ENCODE assay signal across 28 cellular contexts in the genomic region with DNA sequence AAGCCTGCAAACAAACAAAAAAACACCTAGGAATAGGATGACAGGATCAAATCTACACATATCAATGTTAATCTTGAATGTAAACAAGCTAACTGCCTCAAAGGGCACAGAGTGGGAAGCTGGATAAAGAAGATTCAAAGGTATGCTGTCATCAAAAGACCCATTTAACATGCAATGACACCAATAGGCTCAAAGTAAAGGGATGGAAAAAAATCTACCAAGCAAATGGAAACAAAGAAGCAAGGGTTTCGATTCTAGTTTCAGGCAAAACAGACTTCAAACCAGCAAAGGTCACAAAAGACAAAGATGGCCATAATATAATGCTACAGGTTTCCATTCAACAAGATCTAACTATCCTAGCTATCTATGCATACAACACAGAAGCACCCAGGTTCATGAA. TPM values are rescaled to one million over a fixed set of nuclear protein-coding genes. Genes with fewer than 3 reads are reported as not detected.
DNase-seq lines count a peak whose midpoint lies in the region; ATAC-seq, FAIRE-seq and TF ChIP-seq lines count a peak whose summit lies in the region.
"Had no signal": no experiment of that assay in that cellular context is flagged by ENCODE, and none has a peak within 500 bp of the region (broad histone marks: within the 10 kb centered on the region; RNA-seq: fewer than 3 reads in every experiment).

No MANE protein-coding gene starts in this region.

- H3K36me3 ChIP-seq in MM.1S (replicated peaks; ENCODE audit: insufficient read depth, low read length), result no peaks in the 10 kb centered on the region
- H3K36me3 ChIP-seq: neural progenitor cell had no signal

- 60% methylated on average over 1 of the region's 1 CpG for WGBS in right cardiac atrium

- FAIRE-seq in GM18507 (lab: Jason Lieb, UNC), result peak; percentile 39
- FAIRE-seq: GM12878, H54 had no signal

- H3K4me2 ChIP-seq in MM.1S (ENCODE audit: low read depth, low read length), result peak overlapping the region; percentile 13; the same call in 1 of the 2 replicates
- H3K4me2 ChIP-seq: hepatocyte, neural progenitor cell, SK-N-SH had no signal

- H3K9ac ChIP-seq in MM.1S (ENCODE audit: low read length), result no peak overlapping the region
- H3K9ac ChIP-seq: neural progenitor cell, SK-N-SH had no signal

- H3K27ac ChIP-seq in MM.1S (ENCODE audit: low read length), result no peak overlapping the region
- H3K27ac ChIP-seq in right cardiac atrium (ENCODE audit: low read length), result no peak overlapping the region
- H3K27ac ChIP-seq: body of pancreas, hepatocyte, neural progenitor cell had no signal

- no peak for TF ChIP-seq CTCF in GM12865 (IDR thresholded peaks at IDR 0.05; ENCODE audit: insufficient read depth, low read depth, low read length, missing control alignments)
- TF ChIP-seq CTCF in MM.1S (IDR thresholded peaks at IDR 0.05; ENCODE audit: low read length), result no peak

- no peaks in the 10 kb centered on the region for H3K9me3 ChIP-seq in MM.1S (replicated peaks; ENCODE audit: insufficient read depth, low read length)
- no peaks in the 10 kb centered on the region for H3K9me3 ChIP-seq in right cardiac atrium (ENCODE audit: control insufficient read depth, low read length)
- H3K9me3 ChIP-seq: body of pancreas, SK-N-SH had no signal

- DNase-seq in GM12865 (ENCODE audit: low read depth) (peak; percentile 42), GM18507 (ENCODE audit: extremely low spot score, insufficient read length, low read depth) (no peak), MM.1S (peak; percentile 51), right cardiac atrium (no peak), NCI-H526 treated with DMSO at 0.1 percent for 48 hours (lab: John Stamatoyannopoulos, UW) (no peak), NCI-H1105 treated with DMSO at 0.1 percent for 48 hours (lab: John Stamatoyannopoulos, UW) (no peak)
- DNase-seq: activated CD4-positive, alpha-beta T cell treated with anti-CD3 and anti-CD28 coated beads, Interleukin-2, amount 50 U/mL, for 4 hours; body of pancreas; effector CD4-positive, alpha-beta T cell; foreskin fibroblast; left colon; NCI-H1417; NCI-H446 treated with DMSO at 0.1 percent for 48 hours; OCI-M1; posterior cingulate gyrus; SK-N-SH; stimulated activated CD4-positive, alpha-beta T cell treated with anti-CD3 and anti-CD28 coated beads, Interleukin-15, amount 100 ng/mL, for 24 hours; T-helper 2 cell had no signal

- H3K4me1 ChIP-seq in MM.1S (ENCODE audit: low read length), result peaks cover 8% of the 10 kb centered on the region; the same call in 1 of the 2 replicates
- no peaks in the 10 kb centered on the region for H3K4me1 ChIP-seq in right cardiac atrium (ENCODE audit: control insufficient read depth, insufficient read depth, low read length)
- H3K4me1 ChIP-seq: body of pancreas, neural progenitor cell had no signal

- intact Hi-C loops in right cardiac atrium (cut with DNase I), result no loop called here

- H3F3A ChIP-seq in MM.1S (ENCODE audit: insufficient read depth, low read length), result no peaks in the 10 kb centered on the region

- no peaks in the 10 kb centered on the region for H3K9me2 ChIP-seq in MM.1S (replicated peaks; ENCODE audit: insufficient read depth, low read length)
- H3K9me2 ChIP-seq: SK-N-SH had no signal

- no peaks in the 10 kb centered on the region for H4K20me1 ChIP-seq in MM.1S (ENCODE audit: insufficient read depth, low read length)

- no peaks in the 10 kb centered on the region for H3K79me2 ChIP-seq in MM.1S (ENCODE audit: low read length)
- H3K79me2 ChIP-seq: hepatocyte had no signal

- no peak overlapping the region for H2AFZ ChIP-seq in MM.1S (ENCODE audit: low read length)
- H2AFZ ChIP-seq: hepatocyte, neural progenitor cell had no signal

- ATAC-seq in GM21786 (IDR thresholded peaks at IDR 0.05; ENCODE audit: unreplicated experiment) (peak; percentile 38), GM18520 (IDR thresholded peaks at IDR 0.05; ENCODE audit: unreplicated experiment) (no peak), right cardiac atrium (no peak)
- ATAC-seq: body of pancreas, GM12878, left colon, sciatic nerve had no signal

- H3K4me3 ChIP-seq in GM12865 (ENCODE audit: low read depth, low read length) (no peak overlapping the region), MM.1S (ENCODE audit: low read length) (no peak overlapping the region), right cardiac atrium (ENCODE audit: low read length) (no peak overlapping the region)
- H3K4me3 ChIP-seq: body of pancreas, GM12878, hepatocyte, neural progenitor cell had no signal

- H3K27me3 ChIP-seq in MM.1S (replicated peaks; ENCODE audit: insufficient read depth, low read length), result no peaks in the 10 kb centered on the region
- H3K27me3 ChIP-seq in right cardiac atrium (ENCODE audit: control insufficient read depth, insufficient read depth), result no peaks in the 10 kb centered on the region
- H3K27me3 ChIP-seq: body of pancreas, hepatocyte, neural progenitor cell had no signal

RNA-seq across cellular contexts. Expression of gene OR2T10, which starts 16.2 kb away (rescaled TPM):
- total RNA-seq in right cardiac atrium, result not detected
- not detected for polyA plus RNA-seq in right cardiac atrium
- total RNA-seq: body of pancreas, GM12878, hepatocyte, left colon, M059J, sciatic nerve had no signal
- polyA plus RNA-seq: adipose tissue, esophagus, GM12878, hepatocyte, SK-N-SH had no signal

RNA-seq across cellular contexts. Expression of gene OR2T11, which starts 21.1 kb away (rescaled TPM):
- total RNA-seq in right cardiac atrium, result not detected
- not detected for polyA plus RNA-seq in right cardiac atrium
- total RNA-seq: GM12878, hepatocyte, left colon, M059J, sciatic nerve had no signal
- polyA plus RNA-seq: adipose tissue, esophagus, GM12878, hepatocyte, SK-N-SH had no signal

RNA-seq across cellular contexts. Expression of gene OR2T35, which starts 31.3 kb away (rescaled TPM):
- not detected for total RNA-seq in right cardiac atrium
- polyA plus RNA-seq in right cardiac atrium, result not detected
- total RNA-seq: body of pancreas, hepatocyte, left colon, M059J, sciatic nerve had no signal
- polyA plus RNA-seq: adipose tissue, esophagus, hepatocyte, SK-N-SH had no signal

RNA-seq across cellular contexts. Expression of gene OR2T34, which starts 39.2 kb away (rescaled TPM):
- not detected for total RNA-seq in right cardiac atrium
- not detected for polyA plus RNA-seq in right cardiac atrium
- total RNA-seq: body of pancreas, hepatocyte, left colon, M059J, sciatic nerve had no signal
- polyA plus RNA-seq: adipose tissue, esophagus, hepatocyte, SK-N-SH had no signal

RNA-seq across cellular contexts. Expression of gene OR2T27, which starts 41.6 kb away (rescaled TPM):
- not detected for total RNA-seq in right cardiac atrium
- not detected for polyA plus RNA-seq in right cardiac atrium
- total RNA-seq: body of pancreas, hepatocyte, left colon, M059J, sciatic nerve had no signal
- polyA plus RNA-seq: adipose tissue, esophagus, hepatocyte, SK-N-SH had no signal

Comparison
In these comparisons a context has a peak if more than half of its experiments do, and no peak if none do; other contexts are left out.
1. DNase-seq: peak in GM12865 (single experiment) and MM.1S (single experiment); none in GM18507 (single experiment), right cardiac atrium (0 of 3), NCI-H526 treated with DMSO at 0.1 percent for 48 hours (single experiment) and NCI-H1105 treated with DMSO at 0.1 percent for 48 hours (single experiment).